Comparison of ENCODE assay signal across 2 cellular contexts in the genomic region with DNA sequence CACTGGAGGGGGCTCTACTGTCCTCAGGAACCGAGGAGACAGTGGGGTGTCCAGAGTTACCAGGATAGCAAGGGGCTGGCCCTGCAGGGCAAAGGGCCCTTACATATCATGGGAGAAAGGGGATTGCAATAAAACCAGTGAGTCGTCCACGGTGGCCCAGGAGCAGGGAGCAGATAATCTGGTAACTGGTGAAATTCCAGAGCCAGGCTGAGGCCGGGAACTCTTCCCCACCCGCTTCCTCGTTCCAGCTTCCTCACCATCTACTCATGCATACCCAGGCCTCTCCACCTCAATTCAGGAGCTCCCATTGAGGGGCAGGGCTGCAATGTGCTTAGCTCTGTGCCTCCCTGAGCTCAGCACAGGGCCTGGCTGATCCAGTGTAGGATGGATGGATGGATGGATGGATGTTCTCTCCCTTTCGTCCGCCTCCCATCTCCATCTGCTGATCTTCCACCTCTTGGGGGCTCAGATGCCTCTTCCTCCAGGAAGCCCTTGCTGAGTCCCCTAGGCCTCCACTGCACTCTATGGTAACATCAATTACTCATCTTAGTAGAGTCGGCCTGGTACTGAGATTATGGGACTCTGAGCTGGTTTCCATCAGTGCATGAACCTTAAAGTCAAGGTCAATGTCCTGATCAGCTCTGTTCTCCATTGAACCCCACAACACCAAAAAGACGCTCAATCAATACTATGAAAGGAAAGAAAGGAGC.
TF ChIP-seq lines count a peak whose summit lies in the region.

No MANE protein-coding gene starts in this region.

TF ChIP-seq in IMR-90, 13 proteins besides CTCF, POLR2A, EP300 and RAD21:
- no peak for TF ChIP-seq FOS (IDR thresholded peaks at IDR 0.05; ENCODE audit: low read depth, low read length)
- TF ChIP-seq, protein P1, sequence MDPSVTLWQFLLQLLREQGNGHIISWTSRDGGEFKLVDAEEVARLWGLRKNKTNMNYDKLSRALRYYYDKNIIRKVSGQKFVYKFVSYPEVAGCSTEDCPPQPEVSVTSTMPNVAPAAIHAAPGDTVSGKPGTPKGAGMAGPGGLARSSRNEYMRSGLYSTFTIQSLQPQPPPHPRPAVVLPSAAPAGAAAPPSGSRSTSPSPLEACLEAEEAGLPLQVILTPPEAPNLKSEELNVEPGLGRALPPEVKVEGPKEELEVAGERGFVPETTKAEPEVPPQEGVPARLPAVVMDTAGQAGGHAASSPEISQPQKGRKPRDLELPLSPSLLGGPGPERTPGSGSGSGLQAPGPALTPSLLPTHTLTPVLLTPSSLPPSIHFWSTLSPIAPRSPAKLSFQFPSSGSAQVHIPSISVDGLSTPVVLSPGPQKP (IDR thresholded peaks at IDR 0.05; ENCODE audit: borderline replicate concordance, low read depth, low read length), result no peak
- TF ChIP-seq, protein P2, sequence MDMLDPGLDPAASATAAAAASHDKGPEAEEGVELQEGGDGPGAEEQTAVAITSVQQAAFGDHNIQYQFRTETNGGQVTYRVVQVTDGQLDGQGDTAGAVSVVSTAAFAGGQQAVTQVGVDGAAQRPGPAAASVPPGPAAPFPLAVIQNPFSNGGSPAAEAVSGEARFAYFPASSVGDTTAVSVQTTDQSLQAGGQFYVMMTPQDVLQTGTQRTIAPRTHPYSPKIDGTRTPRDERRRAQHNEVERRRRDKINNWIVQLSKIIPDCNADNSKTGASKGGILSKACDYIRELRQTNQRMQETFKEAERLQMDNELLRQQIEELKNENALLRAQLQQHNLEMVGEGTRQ (IDR thresholded peaks at IDR 0.05; ENCODE audit: low read depth, low read length), result no peak
- no peak for TF ChIP-seq BHLHE40 (IDR thresholded peaks at IDR 0.05; ENCODE audit: low read depth, low read length)
- TF ChIP-seq MXI1 (IDR thresholded peaks at IDR 0.05; ENCODE audit: borderline replicate concordance, low read depth, low read length), result no peak
- TF ChIP-seq MAZ (IDR thresholded peaks at IDR 0.05; ENCODE audit: borderline replicate concordance, low read depth, low read length), result no peak
- no peak for TF ChIP-seq CHD1 (IDR thresholded peaks at IDR 0.05; ENCODE audit: low read depth, low read length)
- TF ChIP-seq RCOR1 (IDR thresholded peaks at IDR 0.05; ENCODE audit: insufficient replicate concordance, low read length), result no peak
- no peak for TF ChIP-seq SMC3 (IDR thresholded peaks at IDR 0.05; ENCODE audit: low read depth, low read length)
- no peak for TF ChIP-seq MAFK (IDR thresholded peaks at IDR 0.05; ENCODE audit: low read depth, low read length)
- no peak for TF ChIP-seq RFX5 (IDR thresholded peaks at IDR 0.05; ENCODE audit: low read depth, low read length)
- TF ChIP-seq CEBPB (IDR thresholded peaks at IDR 0.05; ENCODE audit: low read depth, low read length), result no peak
- TF ChIP-seq NFE2L2 (IDR thresholded peaks at IDR 0.05; ENCODE audit: low read depth, low read length), result no peak

TF ChIP-seq in GM12878, 131 proteins besides CTCF, POLR2A, EP300 and RAD21:
- no peak for TF ChIP-seq ZNF217 (IDR thresholded peaks at IDR 0.05)
- TF ChIP-seq MTA3 (IDR thresholded peaks at IDR 0.05; ENCODE audit: borderline replicate concordance, low read length), result no peak
- TF ChIP-seq, protein P3, sequence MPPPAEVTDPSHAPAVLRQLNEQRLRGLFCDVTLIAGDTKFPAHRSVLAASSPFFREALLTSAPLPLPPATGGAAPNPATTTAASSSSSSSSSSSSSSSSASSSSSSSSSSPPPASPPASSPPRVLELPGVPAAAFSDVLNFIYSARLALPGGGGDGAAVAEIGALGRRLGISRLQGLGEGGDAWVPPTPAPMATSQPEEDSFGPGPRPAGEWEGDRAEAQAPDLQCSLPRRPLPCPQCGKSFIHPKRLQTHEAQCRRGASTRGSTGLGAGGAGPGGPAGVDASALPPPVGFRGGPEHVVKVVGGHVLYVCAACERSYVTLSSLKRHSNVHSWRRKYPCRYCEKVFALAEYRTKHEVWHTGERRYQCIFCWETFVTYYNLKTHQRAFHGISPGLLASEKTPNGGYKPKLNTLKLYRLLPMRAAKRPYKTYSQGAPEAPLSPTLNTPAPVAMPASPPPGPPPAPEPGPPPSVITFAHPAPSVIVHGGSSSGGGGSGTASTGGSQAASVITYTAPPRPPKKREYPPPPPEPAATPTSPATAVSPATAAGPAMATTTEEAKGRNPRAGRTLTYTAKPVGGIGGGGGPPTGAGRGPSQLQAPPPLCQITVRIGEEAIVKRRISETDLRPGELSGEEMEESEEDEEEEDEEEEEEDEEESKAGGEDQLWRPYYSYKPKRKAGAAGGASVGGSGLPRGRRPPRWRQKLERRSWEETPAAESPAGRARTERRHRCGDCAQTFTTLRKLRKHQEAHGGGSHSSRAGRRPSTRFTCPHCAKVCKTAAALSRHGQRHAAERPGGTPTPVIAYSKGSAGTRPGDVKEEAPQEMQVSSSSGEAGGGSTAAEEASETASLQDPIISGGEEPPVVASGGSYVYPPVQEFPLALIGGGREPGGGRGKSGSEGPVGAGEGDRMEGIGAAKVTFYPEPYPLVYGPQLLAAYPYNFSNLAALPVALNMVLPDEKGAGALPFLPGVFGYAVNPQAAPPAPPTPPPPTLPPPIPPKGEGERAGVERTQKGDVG (CRISPR knock-in tag; IDR thresholded peaks at IDR 0.05), result no peak
- TF ChIP-seq KLF5 (IDR thresholded peaks at IDR 0.05; ENCODE audit: partially characterized antibody), result no peak
- TF ChIP-seq TARDBP (IDR thresholded peaks at IDR 0.05; ENCODE audit: borderline replicate concordance), result no peak
- TF ChIP-seq ESRRA (IDR thresholded peaks at IDR 0.05; ENCODE audit: low read length), result no peak
- TF ChIP-seq, protein P4, sequence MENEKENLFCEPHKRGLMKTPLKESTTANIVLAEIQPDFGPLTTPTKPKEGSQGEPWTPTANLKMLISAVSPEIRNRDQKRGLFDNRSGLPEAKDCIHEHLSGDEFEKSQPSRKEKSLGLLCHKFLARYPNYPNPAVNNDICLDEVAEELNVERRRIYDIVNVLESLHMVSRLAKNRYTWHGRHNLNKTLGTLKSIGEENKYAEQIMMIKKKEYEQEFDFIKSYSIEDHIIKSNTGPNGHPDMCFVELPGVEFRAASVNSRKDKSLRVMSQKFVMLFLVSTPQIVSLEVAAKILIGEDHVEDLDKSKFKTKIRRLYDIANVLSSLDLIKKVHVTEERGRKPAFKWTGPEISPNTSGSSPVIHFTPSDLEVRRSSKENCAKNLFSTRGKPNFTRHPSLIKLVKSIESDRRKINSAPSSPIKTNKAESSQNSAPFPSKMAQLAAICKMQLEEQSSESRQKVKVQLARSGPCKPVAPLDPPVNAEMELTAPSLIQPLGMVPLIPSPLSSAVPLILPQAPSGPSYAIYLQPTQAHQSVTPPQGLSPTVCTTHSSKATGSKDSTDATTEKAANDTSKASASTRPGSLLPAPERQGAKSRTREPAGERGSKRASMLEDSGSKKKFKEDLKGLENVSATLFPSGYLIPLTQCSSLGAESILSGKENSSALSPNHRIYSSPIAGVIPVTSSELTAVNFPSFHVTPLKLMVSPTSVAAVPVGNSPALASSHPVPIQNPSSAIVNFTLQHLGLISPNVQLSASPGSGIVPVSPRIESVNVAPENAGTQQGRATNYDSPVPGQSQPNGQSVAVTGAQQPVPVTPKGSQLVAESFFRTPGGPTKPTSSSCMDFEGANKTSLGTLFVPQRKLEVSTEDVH (IDR thresholded peaks at IDR 0.05; ENCODE audit: low read depth, partially characterized antibody), result no peak
- no peak for TF ChIP-seq YY1 (IDR thresholded peaks at IDR 0.05; ENCODE audit: low read depth, low read length)
- TF ChIP-seq ZBED1 (IDR thresholded peaks at IDR 0.05; ENCODE audit: borderline replicate concordance), result no peak
- TF ChIP-seq TAF1 (IDR thresholded peaks at IDR 0.05; ENCODE audit: borderline replicate concordance, low read depth, low read length), result no peak
- no peak for TF ChIP-seq BACH1 (IDR thresholded peaks at IDR 0.05; ENCODE audit: borderline replicate concordance)
